In the genomic region with DNA sequence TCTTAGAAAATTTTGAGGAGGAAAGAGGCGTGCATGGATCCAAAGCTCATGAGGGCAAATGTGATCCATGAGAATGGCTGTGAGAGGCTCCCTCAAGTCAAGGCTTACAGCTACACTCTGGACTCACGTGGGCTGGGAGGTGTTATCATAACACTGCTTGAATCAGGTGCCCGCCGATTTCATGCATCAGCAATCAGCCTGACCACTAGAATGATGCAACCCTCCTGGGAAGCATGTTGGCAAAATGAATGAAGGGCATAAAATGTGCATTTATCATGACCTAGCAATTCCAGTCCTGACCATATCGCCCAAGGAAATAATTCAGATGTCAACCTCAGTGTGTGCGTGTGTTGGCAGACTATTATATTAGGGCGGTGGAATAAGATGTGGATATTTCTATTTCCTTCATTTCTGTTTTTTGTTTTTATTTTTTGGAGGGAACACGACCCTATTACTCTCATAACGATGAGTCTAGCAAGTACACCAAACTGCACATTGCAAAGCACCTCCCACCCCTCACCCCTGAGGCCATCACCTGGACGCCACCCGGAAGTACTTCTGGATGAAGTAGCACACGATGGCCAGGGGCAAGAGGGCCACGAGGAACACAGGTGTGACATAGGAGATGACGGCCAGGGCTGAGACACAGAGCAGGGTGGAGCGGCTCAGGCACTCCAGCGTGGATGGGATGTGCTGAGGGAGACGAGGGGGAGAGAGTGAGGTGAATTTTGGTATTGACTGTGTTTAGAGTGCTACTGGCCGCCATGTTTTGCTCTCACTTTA, we compare ENCODE assay signal across 15 cellular contexts. TPM values are rescaled to one million over a fixed set of nuclear protein-coding genes. Genes with fewer than 3 reads are reported as not detected.
DNase-seq lines count a peak whose midpoint lies in the region; ATAC-seq, FAIRE-seq and TF ChIP-seq lines count a peak whose summit lies in the region.
"Had no signal": no experiment of that assay in that cellular context is flagged by ENCODE, and none has a peak within 500 bp of the region (broad histone marks: within the 10 kb centered on the region; RNA-seq: fewer than 3 reads in every experiment).

No MANE protein-coding gene starts in this region.

- no peak for TF ChIP-seq RAD21 in Ishikawa (IDR thresholded peaks at IDR 0.05; ENCODE audit: low read depth)

- TF ChIP-seq EP300 in Ishikawa (IDR thresholded peaks at IDR 0.05; ENCODE audit: borderline replicate concordance) = no peak

- ATAC-seq in GM18517 (IDR thresholded peaks at IDR 0.05; ENCODE audit: unreplicated experiment) (no peak), GM21515 (IDR thresholded peaks at IDR 0.05; ENCODE audit: unreplicated experiment) (no peak)
- ATAC-seq: A549; activated CD4-positive, alpha-beta T cell treated with anti-CD3 and anti-CD28 coated beads for 36 hours had no signal

- DNase-seq in ACHN = peak; percentile 32
- DNase-seq in astrocyte of the hippocampus (ENCODE audit: low read depth, low spot score) = peak; percentile 33
- DNase-seq in left kidney (ENCODE audit: low read depth, low spot score) = peak; percentile 50
- no peak for DNase-seq in frontal cortex (ENCODE audit: low spot score in 2 of 2)
- DNase-seq in GDM1 (lab: John Stamatoyannopoulos, UW) = no peak
- DNase-seq: activated CD4-positive, alpha-beta T cell treated with anti-CD3 and anti-CD28 coated beads for 36 hours; activated naive CD8-positive, alpha-beta T cell treated with anti-CD3 and anti-CD28 coated beads for 36 hours; central memory CD4-positive, alpha-beta T cell; COR-L47; NCI-H2029 treated with DMSO at 0.1 percent for 48 hours; testis had no signal

- no peak for FAIRE-seq in frontal cortex (lab: Jason Lieb, UNC)
- FAIRE-seq: A549 had no signal

- in situ Hi-C loops in ACHN (cut with HindIII; ENCODE audit: low pct_ligation_motif_present, low pct_unique_long_range_greater_than_20kb, low sequenced_read_pairs) = no loop called here

TF ChIP-seq in Ishikawa, 13 proteins besides CTCF, POLR2A, EP300 and RAD21:
- peak; percentile 60; the same call in 1 of the 2 replicates for TF ChIP-seq CEBPB (IDR thresholded peaks at IDR 0.05)
- TF ChIP-seq, protein P1, sequence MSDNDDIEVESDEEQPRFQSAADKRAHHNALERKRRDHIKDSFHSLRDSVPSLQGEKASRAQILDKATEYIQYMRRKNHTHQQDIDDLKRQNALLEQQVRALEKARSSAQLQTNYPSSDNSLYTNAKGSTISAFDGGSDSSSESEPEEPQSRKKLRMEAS (IDR thresholded peaks at IDR 0.05) = peak; percentile 57
- TF ChIP-seq CREB1 (IDR thresholded peaks at IDR 0.05; ENCODE audit: low read depth) = no peak

RNA-seq across cellular contexts. Expression of a gene that starts 15.7 kb away (rescaled TPM):
- 11.0 TPM for total RNA-seq in frontal cortex

RNA-seq across cellular contexts. Expression of a gene that starts 52.6 kb away (rescaled TPM):
- 10.2 TPM for total RNA-seq in frontal cortex

Comparison
In these comparisons a context has a peak if more than half of its experiments do, and no peak if none do; other contexts are left out.
1. DNase-seq: peak in ACHN (single experiment), astrocyte of the hippocampus (single experiment) and left kidney (single experiment); none in frontal cortex (0 of 2) and GDM1 (single experiment).